ENCODE assay signal across 28 cellular contexts in the genomic region with DNA sequence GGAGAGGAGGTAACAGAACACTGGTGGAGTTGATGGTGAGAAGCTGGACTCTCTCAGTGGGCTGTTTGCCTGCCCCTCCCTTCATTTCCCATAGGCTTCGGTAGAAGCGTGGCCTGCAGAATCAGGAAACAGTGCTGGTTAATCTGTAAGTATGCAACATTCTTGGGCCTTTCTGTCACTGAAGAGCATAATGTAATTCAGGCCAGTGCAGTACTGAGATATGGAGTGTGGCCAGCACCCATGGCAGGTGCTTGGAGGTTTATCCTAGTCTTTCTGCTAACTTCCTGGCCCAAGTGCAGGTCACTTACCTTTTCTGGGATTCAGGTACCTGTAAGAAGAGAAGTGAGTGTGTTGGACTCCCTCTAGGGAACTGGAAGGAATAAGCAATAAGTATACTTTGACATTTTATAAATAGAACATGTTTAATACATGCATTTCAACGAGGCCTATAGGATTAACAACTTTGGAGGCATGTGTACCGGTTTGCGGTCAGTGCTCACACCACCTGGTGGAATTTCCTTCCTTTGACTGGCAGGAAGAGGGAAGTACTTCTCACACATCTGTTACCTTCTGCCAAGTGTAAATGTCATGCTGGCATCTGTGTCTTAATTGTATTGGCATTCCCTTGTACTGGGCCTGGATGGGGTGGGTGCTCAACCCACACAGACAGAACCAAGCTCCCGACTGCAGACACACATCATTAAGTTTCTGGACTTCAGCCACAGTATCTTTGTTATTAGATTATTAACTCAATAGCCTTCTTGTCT.
DNase-seq lines count a peak whose midpoint lies in the region; ATAC-seq, FAIRE-seq and TF ChIP-seq lines count a peak whose summit lies in the region.
"Had no signal": no experiment of that assay in that cellular context is flagged by ENCODE, and none has a peak within 500 bp of the region (broad histone marks: within the 10 kb centered on the region; RNA-seq: fewer than 3 reads in every experiment).

No MANE protein-coding gene starts in this region.

- intact Hi-C loops in left lung (cut with DNase I): no loop called here
- intact Hi-C loops in activated naive CD4-positive, alpha-beta T cell treated with anti-CD3 and anti-CD28 coated beads for 36 hours (cut with micrococcal nuclease): no loop called here

- 0 out of 2 replicates have a peak overlapping the region, but pooled peaks have one; percentile 4 for H3K27ac ChIP-seq in BLaER1
- H3K27ac ChIP-seq in VCaP: no peak overlapping the region
- no peak overlapping the region for H3K27ac ChIP-seq in left lung
- no peak overlapping the region for H3K27ac ChIP-seq in Peyer's patch
- H3K27ac ChIP-seq: SJCRH30, tibial artery had no signal

- H3K36me3 ChIP-seq in BLaER1 (no peaks in the 10 kb centered on the region), left lung (no peaks in the 10 kb centered on the region), Peyer's patch (no peaks in the 10 kb centered on the region)
- H3K36me3 ChIP-seq: MG63, tibial artery had no signal

- TF ChIP-seq CTCF in VCaP (conservative IDR thresholded peaks at IDR 0.05) (0 out of 2 replicates have a peak, but pooled peaks have one; percentile 23), left lung (IDR thresholded peaks at IDR 0.05) (no peak), Peyer's patch (IDR thresholded peaks at IDR 0.05) (no peak)

- no peak for TF ChIP-seq POLR2A in Peyer's patch (IDR thresholded peaks at IDR 0.05)

- H4K20me1 ChIP-seq in BLaER1: no peaks in the 10 kb centered on the region

- no peak overlapping the region for H3K4me3 ChIP-seq in BLaER1
- no peak overlapping the region for H3K4me3 ChIP-seq in left lung
- no peak overlapping the region for H3K4me3 ChIP-seq in Peyer's patch
- H3K4me3 ChIP-seq: MG63, SJCRH30, tibial artery had no signal

- ATAC-seq in left lung (peak; percentile 35), GM21381 (IDR thresholded peaks at IDR 0.05; ENCODE audit: unreplicated experiment) (no peak)
- ATAC-seq: HCT116, HepG2, left cardiac atrium, WTC11 had no signal

- no peak for FAIRE-seq in HTR-8/SVneo (lab: Jason Lieb, UNC)
- FAIRE-seq: frontal cortex, HepG2 had no signal

- H3K27me3 ChIP-seq in BLaER1 (no peaks in the 10 kb centered on the region), left lung (peaks cover 0 to 83% of the 10 kb centered on the region in 2 donors), Peyer's patch (no peaks in the 10 kb centered on the region)
- H3K27me3 ChIP-seq: MG63, SJCRH30 had no signal

- no peaks in the 10 kb centered on the region for H3K9me3 Mint-ChIP-seq in activated naive CD4-positive, alpha-beta T cell treated with anti-CD3 and anti-CD28 coated beads for 36 hours
- H3K9me3 Mint-ChIP-seq: activated CD4-positive, alpha-beta memory T cell treated with anti-CD3 and anti-CD28 coated beads for 36 hours; CD4-positive, alpha-beta T cell; nephron progenitor cell; WTC11 had no signal

- H3K4me3 Mint-ChIP-seq in activated naive CD4-positive, alpha-beta T cell treated with anti-CD3 and anti-CD28 coated beads for 36 hours: no peak overlapping the region
- H3K4me3 Mint-ChIP-seq: activated CD4-positive, alpha-beta memory T cell treated with anti-CD3 and anti-CD28 coated beads for 36 hours; CD4-positive, alpha-beta T cell; nephron progenitor cell; WTC11 had no signal

- H3K27ac Mint-ChIP-seq in activated naive CD4-positive, alpha-beta T cell treated with anti-CD3 and anti-CD28 coated beads for 36 hours: no peak overlapping the region
- H3K27ac Mint-ChIP-seq: activated CD4-positive, alpha-beta memory T cell treated with anti-CD3 and anti-CD28 coated beads for 36 hours; CD4-positive, alpha-beta T cell; nephron progenitor cell; WTC11 had no signal

- CTCF ChIA-PET in activated naive CD4-positive, alpha-beta T cell treated with anti-CD3 and anti-CD28 coated beads for 36 hours (lab: Charles Lee): no interaction called here

- no peaks in the 10 kb centered on the region for H3K4me1 Mint-ChIP-seq in activated naive CD4-positive, alpha-beta T cell treated with anti-CD3 and anti-CD28 coated beads for 36 hours (ENCODE audit: low read depth)

- H3K4me2 ChIP-seq in BLaER1: peak overlapping the region; percentile 48

- peaks cover 13% of the 10 kb centered on the region for H3K4me1 ChIP-seq in BLaER1
- no peaks in the 10 kb centered on the region for H3K4me1 ChIP-seq in left lung
- H3K4me1 ChIP-seq in Peyer's patch: no peaks in the 10 kb centered on the region
- H3K4me1 ChIP-seq: SJCRH30, tibial artery had no signal

- H3K27me3 Mint-ChIP-seq in activated naive CD4-positive, alpha-beta T cell treated with anti-CD3 and anti-CD28 coated beads for 36 hours (ENCODE audit: low read depth): peaks cover 6% of the 10 kb centered on the region

- peak; percentile 79 for DNase-seq in HK-2 (ENCODE audit: unreplicated experiment)
- DNase-seq in left lung: no peak
- DNase-seq in Peyer's patch: no peak
- DNase-seq in activated naive CD4-positive, alpha-beta T cell treated with anti-CD3 and anti-CD28 coated beads for 36 hours: no peak
- no peak for DNase-seq in HTR-8/SVneo (ENCODE audit: insufficient read length, low spot score)
- DNase-seq: activated CD4-positive, alpha-beta memory T cell treated with anti-CD3 and anti-CD28 coated beads for 36 hours; activated T-cell treated with anti-CD3 and anti-CD28 coated beads for 4 hours; aorta; CD4-positive, alpha-beta T cell; DND-41; left cardiac atrium; MG63; NCI-H1436 treated with DMSO at 0.1 percent for 48 hours; nephron progenitor cell; OCI-M1; posterior cingulate gyrus; SJCRH30; stimulated activated CD4-positive, alpha-beta T cell treated with anti-CD3 and anti-CD28 coated beads, Interleukin-2, amount 100 ng/mL, for 24 hours; stimulated activated naive CD4-positive, alpha-beta T cell treated with Interleukin-2 at 50 U/mL for 16 hours; T-helper 2 cell; tibial artery had no signal

- H3K9ac ChIP-seq in BLaER1: no peak overlapping the region

- H3K9me3 ChIP-seq in BLaER1 (no peaks in the 10 kb centered on the region), left lung (no peaks in the 10 kb centered on the region), Peyer's patch (no peaks in the 10 kb centered on the region)
- H3K9me3 ChIP-seq: MG63, SJCRH30, tibial artery had no signal

- H3K36me3 Mint-ChIP-seq in activated naive CD4-positive, alpha-beta T cell treated with anti-CD3 and anti-CD28 coated beads for 36 hours (ENCODE audit: low read depth): no peaks in the 10 kb centered on the region
- H3K36me3 Mint-ChIP-seq: activated CD4-positive, alpha-beta memory T cell treated with anti-CD3 and anti-CD28 coated beads for 36 hours; WTC11 had no signal
